8 cellular contexts compared by ENCODE assay signal in the genomic region with DNA sequence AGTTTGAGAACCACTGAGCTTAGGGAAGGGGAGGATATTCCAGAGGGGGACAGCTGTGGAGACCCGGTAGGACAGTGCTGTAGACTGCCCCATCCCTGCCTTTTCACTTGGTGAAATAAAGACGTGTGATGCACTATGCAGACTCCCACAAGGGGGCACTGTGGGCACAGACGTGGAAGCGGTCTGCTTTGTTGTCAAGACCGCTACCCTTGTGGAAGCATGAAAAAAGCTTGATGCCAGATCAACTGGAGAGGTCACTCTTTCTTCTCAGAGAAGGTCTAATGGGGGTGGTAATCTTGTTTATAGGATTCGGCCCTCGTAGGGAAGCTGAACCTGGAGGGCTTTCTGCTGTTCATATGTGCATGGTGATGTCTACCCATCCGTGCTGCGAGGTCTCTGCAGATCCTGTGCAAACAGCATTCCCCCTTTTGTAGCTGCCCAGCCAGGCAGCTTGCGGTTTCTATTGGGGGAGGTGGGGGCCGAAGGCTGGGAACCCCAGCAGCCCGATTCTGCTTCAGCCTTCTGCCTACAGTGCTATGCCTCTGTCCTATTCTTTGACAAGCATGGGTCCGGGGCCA. TPM values are rescaled to one million over a fixed set of nuclear protein-coding genes. Genes with fewer than 3 reads are reported as not detected.
A peak's percentile ranks its signal among the peaks of the same experiment; 100 is the strongest.
DNase-seq lines count a peak whose midpoint lies in the region; ATAC-seq and TF ChIP-seq lines count a peak whose summit lies in the region.

No MANE protein-coding gene starts in this region.

- H3K4me3 Mint-ChIP-seq in neural progenitor cell: peak overlapping the region; percentile 36

- peak; percentile 55 for DNase-seq in AG09309 (ENCODE audit: low read depth)
- peak; percentile 80 for DNase-seq in Jurkat, Clone E6-1 (ENCODE audit: low read depth, low spot score)
- DNase-seq in activated T-cell treated with anti-CD3 and anti-CD28 coated beads, Interleukin-2, amount 50 U/mL, for 48 hours: peak; percentile 90
- peak; percentile 88 for DNase-seq in fibroblast of mammary gland (ENCODE audit: low read depth)
- DNase-seq in neural progenitor cell (ENCODE audit: low spot score): peak; percentile 94
- peak; percentile 89 for DNase-seq in stomach

- H2AFZ ChIP-seq in neural progenitor cell (replicated peaks): no peak overlapping the region

- intact Hi-C loops in stomach (cut with DNase I; ENCODE audit: low total_unique reads): loop anchor here (5.0 kb wide), 1 partner anchor 1150 kb away; no protein-coding TSS in a partner anchor

- H3K4me1 Mint-ChIP-seq in neural progenitor cell: peaks cover 32% of the 10 kb centered on the region

- H3K36me3 ChIP-seq in neural progenitor cell (no peaks in the 10 kb centered on the region), stomach (peaks cover under 1 to 11% (median 9%) of the 10 kb centered on the region in 4 donors)

- peak; percentile 93 for TF ChIP-seq CTCF in AG09309 (IDR thresholded peaks at IDR 0.05; ENCODE audit: control insufficient read depth, insufficient read depth, low read depth, low read length, missing control alignments)
- peak; percentile 97 for TF ChIP-seq CTCF in fibroblast of mammary gland (conservative IDR thresholded peaks at IDR 0.05; ENCODE audit: control insufficient read depth, insufficient read depth, low read depth, low read length)
- TF ChIP-seq CTCF in neural progenitor cell (IDR thresholded peaks at IDR 0.05): peak; percentile 95
- TF ChIP-seq CTCF in stomach (IDR thresholded peaks at IDR 0.05): peak in 5 of 7 experiments; percentile 36 to 93 (median 83)

- H3K4me2 ChIP-seq in neural progenitor cell: peak overlapping the region; percentile 56

- H3K9me3 ChIP-seq in neural progenitor cell (ENCODE audit: low read depth): no peaks in the 10 kb centered on the region
- H3K9me3 ChIP-seq in stomach: no peaks in the 10 kb centered on the region

- no peak overlapping the region for H3K4me3 ChIP-seq in AG09309 (ENCODE audit: control insufficient read depth, low read depth, low read length)
- H3K4me3 ChIP-seq in Jurkat, Clone E6-1 (ENCODE audit: low read length): no peak overlapping the region
- no peak overlapping the region for H3K4me3 ChIP-seq in fibroblast of mammary gland (ENCODE audit: control insufficient read depth, low read depth, low read length)
- H3K4me3 ChIP-seq in neural progenitor cell: no peak overlapping the region
- H3K4me3 ChIP-seq in stomach: no peak overlapping the region

- peaks cover 26% of the 10 kb centered on the region for H3F3A ChIP-seq in neural progenitor cell (ENCODE audit: low read depth)

- H3K36me3 Mint-ChIP-seq in neural progenitor cell: peaks cover 4% of the 10 kb centered on the region

- H3K27me3 Mint-ChIP-seq in neural progenitor cell (ENCODE audit: insufficient read depth, low read depth): peaks cover 3% of the 10 kb centered on the region

- H3K79me2 ChIP-seq in neural progenitor cell (ENCODE audit: low read depth): no peaks in the 10 kb centered on the region

- H3K27me3 ChIP-seq in neural progenitor cell (no peaks in the 10 kb centered on the region), stomach (no peaks in the 10 kb centered on the region)

- H3K27ac ChIP-seq in neural progenitor cell (no peak overlapping the region), stomach (no peak overlapping the region)

- peaks cover 11% of the 10 kb centered on the region for H4K20me1 ChIP-seq in neural progenitor cell (ENCODE audit: low read depth)

- 15 to 20% (median 19%) methylated on average over 12 to 13 of the region's 13 CpGs for WGBS in stomach, 5 donors

- peak; percentile 66 for ATAC-seq in GM18907 (IDR thresholded peaks at IDR 0.05; ENCODE audit: unreplicated experiment)

- H3K9ac ChIP-seq in neural progenitor cell: no peak overlapping the region

- H3K4me1 ChIP-seq in neural progenitor cell (peaks cover 5% of the 10 kb centered on the region), stomach (peaks cover 0 to 32% (median 16%) of the 10 kb centered on the region in 4 donors)

- no peak for TF ChIP-seq POLR2A in stomach (IDR thresholded peaks at IDR 0.05)

- peak overlapping the region; percentile 88 for H3K27ac Mint-ChIP-seq in neural progenitor cell

- TF ChIP-seq EP300 in stomach (IDR thresholded peaks at IDR 0.05): no peak

- no peaks in the 10 kb centered on the region for H3K9me3 Mint-ChIP-seq in neural progenitor cell

TF ChIP-seq in PFSK-1, 5 proteins besides CTCF, POLR2A, EP300 and RAD21:
- TF ChIP-seq, protein P1, sequence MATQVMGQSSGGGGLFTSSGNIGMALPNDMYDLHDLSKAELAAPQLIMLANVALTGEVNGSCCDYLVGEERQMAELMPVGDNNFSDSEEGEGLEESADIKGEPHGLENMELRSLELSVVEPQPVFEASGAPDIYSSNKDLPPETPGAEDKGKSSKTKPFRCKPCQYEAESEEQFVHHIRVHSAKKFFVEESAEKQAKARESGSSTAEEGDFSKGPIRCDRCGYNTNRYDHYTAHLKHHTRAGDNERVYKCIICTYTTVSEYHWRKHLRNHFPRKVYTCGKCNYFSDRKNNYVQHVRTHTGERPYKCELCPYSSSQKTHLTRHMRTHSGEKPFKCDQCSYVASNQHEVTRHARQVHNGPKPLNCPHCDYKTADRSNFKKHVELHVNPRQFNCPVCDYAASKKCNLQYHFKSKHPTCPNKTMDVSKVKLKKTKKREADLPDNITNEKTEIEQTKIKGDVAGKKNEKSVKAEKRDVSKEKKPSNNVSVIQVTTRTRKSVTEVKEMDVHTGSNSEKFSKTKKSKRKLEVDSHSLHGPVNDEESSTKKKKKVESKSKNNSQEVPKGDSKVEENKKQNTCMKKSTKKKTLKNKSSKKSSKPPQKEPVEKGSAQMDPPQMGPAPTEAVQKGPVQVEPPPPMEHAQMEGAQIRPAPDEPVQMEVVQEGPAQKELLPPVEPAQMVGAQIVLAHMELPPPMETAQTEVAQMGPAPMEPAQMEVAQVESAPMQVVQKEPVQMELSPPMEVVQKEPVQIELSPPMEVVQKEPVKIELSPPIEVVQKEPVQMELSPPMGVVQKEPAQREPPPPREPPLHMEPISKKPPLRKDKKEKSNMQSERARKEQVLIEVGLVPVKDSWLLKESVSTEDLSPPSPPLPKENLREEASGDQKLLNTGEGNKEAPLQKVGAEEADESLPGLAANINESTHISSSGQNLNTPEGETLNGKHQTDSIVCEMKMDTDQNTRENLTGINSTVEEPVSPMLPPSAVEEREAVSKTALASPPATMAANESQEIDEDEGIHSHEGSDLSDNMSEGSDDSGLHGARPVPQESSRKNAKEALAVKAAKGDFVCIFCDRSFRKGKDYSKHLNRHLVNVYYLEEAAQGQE (IDR thresholded peaks at IDR 0.05; ENCODE audit: insufficient read depth in 1 of 2, low read depth in 2 of 2, low read length in 2 of 2): no peak
- TF ChIP-seq FOXP2 (optimal IDR thresholded peaks at IDR 0.05; ENCODE audit: borderline replicate concordance, extremely low read depth, extremely low read length, insufficient read depth): peak; percentile 15

RNA-seq across cellular contexts. Expression of a gene that starts 13.7 kb away (rescaled TPM):
- 4,297 TPM for polyA plus RNA-seq in Jurkat, Clone E6-1 (2012; ENCODE audit: insufficient read depth, insufficient read length)
- 1,744 TPM for polyA plus RNA-seq in PFSK-1 (2012; ENCODE audit: insufficient read length, low read depth)
- total RNA-seq in neural progenitor cell (ENCODE audit: low replicate concordance): 3,232 and 5,646 TPM in 2 replicates
- total RNA-seq in stomach: 1,000 to 10,000 TPM in 4 of 5 donors, 100 to 1,000 TPM in 1; 936 to 2,996 (median 2,299) TPM
- 1,000 to 10,000 TPM; 5,082 to 7,888 (median 5,945) TPM for polyA plus RNA-seq in stomach

RNA-seq across cellular contexts. Expression of a gene that starts 18.1 kb away (rescaled TPM):
- 20.3 TPM for polyA plus RNA-seq in Jurkat, Clone E6-1 (2012; ENCODE audit: insufficient read depth, insufficient read length)
- 22.5 TPM for polyA plus RNA-seq in PFSK-1 (2012; ENCODE audit: insufficient read length, low read depth)
- total RNA-seq in neural progenitor cell (ENCODE audit: low replicate concordance): 16.0 and 18.0 TPM in 2 replicates
- 10 to 100 TPM in 3 of 5 donors, 1 to 10 TPM in 2; 8.5 to 25.8 (median 13.4) TPM for total RNA-seq in stomach
- polyA plus RNA-seq in stomach: 1 to 10 TPM; 2.1 to 3.0 (median 2.4) TPM
